ENCODE assay signal across 9 cellular contexts in genomic region chr4:80492761-80493160, GRCh38.
A peak's percentile ranks its signal among the peaks of the same experiment; 100 is the strongest.
DNase-seq lines count a peak whose midpoint lies in the region; ATAC-seq and TF ChIP-seq lines count a peak whose summit lies in the region.
"Had no signal": no experiment of that assay in that cellular context is flagged by ENCODE, and none has a peak within 500 bp of the region (broad histone marks: within the 10 kb centered on the region; RNA-seq: fewer than 3 reads in every experiment).

No MANE protein-coding gene starts in this region.

- TF ChIP-seq CTCF in DND-41 (IDR thresholded peaks at IDR 0.05; ENCODE audit: borderline replicate concordance, extremely low read depth, low read length, poor library complexity, severe bottlenecking) = no peak
- no peak for TF ChIP-seq CTCF in lower lobe of right lung (IDR thresholded peaks at IDR 0.05)
- TF ChIP-seq CTCF in GM13977 (IDR thresholded peaks at IDR 0.05; ENCODE audit: extremely low read depth, insufficient read depth, missing control alignments) = no peak

- H3K27me3 ChIP-seq in DND-41 (ENCODE audit: insufficient read depth, low read length, poor library complexity) (no peaks in the 10 kb centered on the region), lower lobe of right lung (ENCODE audit: low read depth) (no peaks in the 10 kb centered on the region)

- no peaks in the 10 kb centered on the region for H3K27me3 Mint-ChIP-seq in activated CD8-positive, alpha-beta T cell treated with anti-CD3 and anti-CD28 coated beads, Interleukin-2, amount 10 ng/mL, durations not matched to agents 7 days and 5 days (ENCODE audit: low read depth)

- H3K4me3 Mint-ChIP-seq in activated CD8-positive, alpha-beta T cell treated with anti-CD3 and anti-CD28 coated beads, Interleukin-2, amount 10 ng/mL, durations not matched to agents 7 days and 5 days = no peak overlapping the region

- POLR2A ChIA-PET in activated CD8-positive, alpha-beta T cell treated with anti-CD3 and anti-CD28 coated beads, Interleukin-2, amount 10 ng/mL, durations not matched to agents 7 days and 5 days (lab: Charles Lee) = no interaction called here

- peak; percentile 57 for DNase-seq in DND-41
- DNase-seq in HT1080 (ENCODE audit: low read depth) = peak; percentile 46
- peak; percentile 83 for DNase-seq in activated CD8-positive, alpha-beta T cell treated with anti-CD3 and anti-CD28 coated beads, Interleukin-2, amount 10 ng/mL, durations not matched to agents 7 days and 5 days
- DNase-seq in lower lobe of right lung = no peak
- DNase-seq in GM13977 (ENCODE audit: low spot score) = no peak

- intact Hi-C loops in lower lobe of right lung (cut with DNase I) = no loop called here

- no peak overlapping the region for H3K27ac ChIP-seq in DND-41 (ENCODE audit: low read length)
- no peak overlapping the region for H3K27ac ChIP-seq in lower lobe of right lung

- peaks cover 10% of the 10 kb centered on the region for H3K4me1 ChIP-seq in DND-41 (ENCODE audit: insufficient read depth, low read length)
- peaks cover 4% of the 10 kb centered on the region for H3K4me1 ChIP-seq in lower lobe of right lung

- no peak overlapping the region for H2AFZ ChIP-seq in DND-41 (ENCODE audit: low read depth, low read length)

- H4K20me1 ChIP-seq in DND-41 (ENCODE audit: insufficient read depth, low read length) = no peaks in the 10 kb centered on the region

- CTCF ChIA-PET in activated CD8-positive, alpha-beta T cell treated with anti-CD3 and anti-CD28 coated beads, Interleukin-2, amount 10 ng/mL, durations not matched to agents 7 days and 5 days (lab: Charles Lee) = interaction anchor here (0.7 kb wide), 1 partner anchor 11 kb away, joined by 3 read pairs; no protein-coding TSS in a partner anchor

- no peak overlapping the region for H3K9ac ChIP-seq in DND-41 (ENCODE audit: low read depth, low read length)

- ATAC-seq in DND-41 (ENCODE audit: insufficient read depth, low read depth) (peak; percentile 96), lower lobe of right lung (peak; percentile 43 to 80), HG02970 (IDR thresholded peaks at IDR 0.05; ENCODE audit: low FRiP score, unreplicated experiment) (no peak), GM21723 (IDR thresholded peaks at IDR 0.05; ENCODE audit: unreplicated experiment) (no peak), GM19463 (IDR thresholded peaks at IDR 0.05; ENCODE audit: unreplicated experiment) (no peak)
- peak; percentile 99 for ATAC-seq in activated CD8-positive, alpha-beta T cell treated with anti-CD3 and anti-CD28 coated beads, Interleukin-2, amount 10 ng/mL, durations not matched to agents 7 days and 5 days

- no peak overlapping the region for H3K4me3 ChIP-seq in DND-41 (ENCODE audit: low read depth in 1 of 2, low read length in 2 of 2)
- no peak overlapping the region for H3K4me3 ChIP-seq in lower lobe of right lung
- H3K4me3 ChIP-seq: lung had no signal

- H3K36me3 ChIP-seq in DND-41 (ENCODE audit: insufficient read depth, low read length) (no peaks in the 10 kb centered on the region), lower lobe of right lung (no peaks in the 10 kb centered on the region)

- H3K79me2 ChIP-seq in DND-41 (ENCODE audit: insufficient read depth, low read length) = no peaks in the 10 kb centered on the region

- H3K9me3 Mint-ChIP-seq in activated CD8-positive, alpha-beta T cell treated with anti-CD3 and anti-CD28 coated beads, Interleukin-2, amount 10 ng/mL, durations not matched to agents 7 days and 5 days (ENCODE audit: insufficient read depth) = peaks cover 39% of the 10 kb centered on the region

- H3K9me3 ChIP-seq in DND-41 (ENCODE audit: insufficient read depth, low read length, severe bottlenecking) = no peaks in the 10 kb centered on the region
- peaks cover 3% of the 10 kb centered on the region for H3K9me3 ChIP-seq in lower lobe of right lung

- in situ Hi-C loops in GM13977 (cut with MboI; ENCODE audit: low pct_unique_long_range_greater_than_20kb, low sequenced_read_pairs, unreplicated experiment) = no loop called here

- no peak overlapping the region for H3K4me2 ChIP-seq in DND-41 (ENCODE audit: insufficient read depth, low read length)

- H3K27ac Mint-ChIP-seq in activated CD8-positive, alpha-beta T cell treated with anti-CD3 and anti-CD28 coated beads, Interleukin-2, amount 10 ng/mL, durations not matched to agents 7 days and 5 days = peak overlapping the region; percentile 85

- H3K36me3 Mint-ChIP-seq in activated CD8-positive, alpha-beta T cell treated with anti-CD3 and anti-CD28 coated beads, Interleukin-2, amount 10 ng/mL, durations not matched to agents 7 days and 5 days (ENCODE audit: low read depth) = peaks cover 42% of the 10 kb centered on the region

- peaks cover 41% of the 10 kb centered on the region for H3K4me1 Mint-ChIP-seq in activated CD8-positive, alpha-beta T cell treated with anti-CD3 and anti-CD28 coated beads, Interleukin-2, amount 10 ng/mL, durations not matched to agents 7 days and 5 days (ENCODE audit: low read depth)

Comparison
In these comparisons a context has a peak if more than half of its experiments do, and no peak if none do; other contexts are left out.
1. ATAC-seq: peak in DND-41 (single experiment), activated CD8-positive, alpha-beta T cell treated with anti-CD3 and anti-CD28 coated beads, Interleukin-2, amount 10 ng/mL, durations not matched to agents 7 days and 5 days (single experiment) and lower lobe of right lung (2 of 2); none in HG02970 (single experiment), GM21723 (single experiment) and GM19463 (single experiment).
2. DNase-seq: peak in DND-41 (single experiment), HT1080 (single experiment) and activated CD8-positive, alpha-beta T cell treated with anti-CD3 and anti-CD28 coated beads, Interleukin-2, amount 10 ng/mL, durations not matched to agents 7 days and 5 days (single experiment); none in lower lobe of right lung (single experiment) and GM13977 (single experiment).